In the genomic region with DNA sequence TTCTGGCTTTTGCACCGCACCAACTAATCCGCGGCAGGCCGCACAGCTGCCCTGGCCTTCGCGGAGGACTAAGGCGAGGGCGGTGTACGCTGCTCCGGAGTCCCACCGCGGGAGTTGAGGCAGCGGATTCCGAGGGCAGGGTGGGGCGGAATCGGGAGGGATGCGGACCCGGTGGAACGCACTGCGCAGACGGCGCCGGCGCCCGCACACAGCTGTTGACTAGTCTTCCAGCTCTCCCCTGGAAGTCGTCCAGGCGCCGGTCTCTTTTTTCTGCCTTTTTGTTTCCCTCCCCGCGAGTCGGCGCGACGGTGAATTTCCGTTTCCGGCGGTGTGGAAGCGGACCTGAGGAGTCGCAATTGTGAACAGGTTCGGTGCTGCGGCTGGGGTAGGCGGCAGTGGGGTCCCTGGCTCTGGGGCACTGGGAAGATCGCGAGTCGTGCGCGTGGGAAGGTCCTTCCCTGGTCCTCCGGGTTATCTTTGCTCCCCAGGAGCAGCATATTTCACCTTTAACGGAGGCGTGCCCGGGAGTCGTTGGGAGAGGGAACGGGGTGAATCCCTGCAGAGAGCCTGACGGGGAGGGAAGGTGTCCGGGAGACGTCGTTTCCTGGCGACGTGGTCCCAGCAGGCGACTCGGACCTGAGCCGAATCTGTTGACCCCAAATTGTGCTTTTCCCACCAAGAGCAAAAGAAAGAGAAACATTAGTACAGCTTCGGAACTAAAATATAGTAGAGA, we compare ENCODE assay signal across 7 cellular contexts. TPM values are rescaled to one million over a fixed set of nuclear protein-coding genes. Genes with fewer than 3 reads are reported as not detected.
A peak's percentile ranks its signal among the peaks of the same experiment; 100 is the strongest.
DNase-seq lines count a peak whose midpoint lies in the region; ATAC-seq lines count a peak whose summit lies in the region.

A gene (plus strand): TSS at position 319 of the 733 bp plus-strand sequence. CDS start 5,195 bp downstream, outside the sequence.

- POLR2A ChIA-PET in activated CD4-positive, alpha-beta T cell treated with anti-CD3 and anti-CD28 coated beads for 36 hours (lab: Charles Lee), result interaction anchor here (0.5 kb wide), 1 partner anchor 40 kb away, joined by 3 read pairs; no protein-coding TSS in a partner anchor

- CTCF ChIA-PET in activated CD4-positive, alpha-beta T cell treated with anti-CD3 and anti-CD28 coated beads for 36 hours (lab: Charles Lee), result interaction anchor here (0.8 to 0.9 kb wide), 2 partner anchors 80 to 464 kb away, joined by 3 read pairs; no protein-coding TSS in a partner anchor

- H3K36me3 Mint-ChIP-seq in activated CD4-positive, alpha-beta T cell treated with anti-CD3 and anti-CD28 coated beads for 36 hours (ENCODE audit: low read depth), result no peaks in the 10 kb centered on the region

- peak within 1 kb of the TSS; percentile 97 for H3K27ac Mint-ChIP-seq in activated CD4-positive, alpha-beta T cell treated with anti-CD3 and anti-CD28 coated beads for 36 hours

- intact Hi-C loops in activated CD4-positive, alpha-beta T cell treated with anti-CD3 and anti-CD28 coated beads for 36 hours (cut with DNase I, micrococcal nuclease), result loop anchor here (1.0 to 10.0 kb wide), 6 partner anchors 79 to 958 kb away; a partner anchor contains a TSS
- intact Hi-C loops in left colon (cut with DNase I, micrococcal nuclease), result no loop called here

- H3K4me3 Mint-ChIP-seq in activated CD4-positive, alpha-beta T cell treated with anti-CD3 and anti-CD28 coated beads for 36 hours, result peak within 1 kb of the TSS; percentile 99

- H3K27ac ChIP-seq in cingulate gyrus (ENCODE audit: low read depth, low read length), result peak within 1 kb of the TSS; percentile 29

- peak; percentile 82 for DNase-seq in NCI-H2171 treated with DMSO at 0.1 percent for 48 hours (lab: John Stamatoyannopoulos, UW)
- DNase-seq in activated CD4-positive, alpha-beta T cell treated with anti-CD3 and anti-CD28 coated beads for 36 hours, result peak; percentile 88
- peak; percentile 82 to 88 for DNase-seq in left colon
- DNase-seq in stimulated activated CD4-positive, alpha-beta T cell treated with anti-CD3 and anti-CD28 coated beads, Interleukin-1b, Interleukin-23, amount 100 ng/mL, for 1 hour (ENCODE audit: low read depth in 2 of 2), result peak; percentile 47 to 57

- H3K27me3 Mint-ChIP-seq in activated CD4-positive, alpha-beta T cell treated with anti-CD3 and anti-CD28 coated beads for 36 hours, result peaks cover 1% of the 10 kb centered on the region

- H3K4me1 Mint-ChIP-seq in activated CD4-positive, alpha-beta T cell treated with anti-CD3 and anti-CD28 coated beads for 36 hours, result peaks cover 15% of the 10 kb centered on the region

- peak; percentile 81 for ATAC-seq in GM18517 (IDR thresholded peaks at IDR 0.05; ENCODE audit: unreplicated experiment)
- ATAC-seq in HG02943 (IDR thresholded peaks at IDR 0.05; ENCODE audit: low read depth, unreplicated experiment), result peak; percentile 90
- ATAC-seq in activated CD4-positive, alpha-beta T cell treated with anti-CD3 and anti-CD28 coated beads for 36 hours, result peak; percentile 87
- peak; percentile 90 for ATAC-seq in left colon

- H3K9me3 Mint-ChIP-seq in activated CD4-positive, alpha-beta T cell treated with anti-CD3 and anti-CD28 coated beads for 36 hours (ENCODE audit: low read depth), result no peaks in the 10 kb centered on the region

RNA-seq across cellular contexts. Expression of the gene that starts here (rescaled TPM):
- total RNA-seq in activated CD4-positive, alpha-beta T cell treated with anti-CD3 and anti-CD28 coated beads for 36 hours, result 10 to 100 TPM in 1 of 2 experiments, 1 to 10 TPM in 1; 5.9 to 10.3 TPM
- total RNA-seq in left colon, result 1 to 10 TPM; 6.6 to 7.5 TPM

Comparison
In these comparisons a context has a peak if more than half of its experiments do, and no peak if none do; other contexts are left out.
1. Peak in every context shown above with its lines: DNase-seq, ATAC-seq and H3K27ac ChIP-seq.
2. intact Hi-C loops: an anchor here in activated CD4-positive, alpha-beta T cell treated with anti-CD3 and anti-CD28 coated beads for 36 hours (1.0 to 10.0 kb wide); none called in left colon.